In the genomic region with DNA sequence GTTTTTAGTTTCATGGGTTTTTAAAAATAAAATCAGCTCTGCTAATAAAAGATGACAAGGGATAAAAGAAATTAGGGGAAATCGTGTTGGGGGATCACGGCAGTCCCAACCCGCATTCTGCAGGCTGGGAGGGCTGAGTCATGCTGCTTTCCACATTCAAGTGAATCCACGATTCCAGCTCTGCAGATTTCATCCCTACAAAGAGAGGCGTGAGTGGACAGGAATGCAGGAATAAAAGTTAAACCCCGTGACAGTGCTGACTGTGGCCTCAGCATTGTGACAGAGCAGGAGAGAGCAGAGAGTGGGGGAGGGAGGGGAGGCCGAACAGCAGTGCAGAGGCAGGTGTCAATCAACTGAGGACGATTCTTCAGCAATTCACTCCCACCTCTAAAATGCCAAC, we compare ENCODE assay signal across 9 cellular contexts.
DNase-seq lines count a peak whose midpoint lies in the region; ATAC-seq and TF ChIP-seq lines count a peak whose summit lies in the region.
"Had no signal": no experiment of that assay in that cellular context is flagged by ENCODE, and none has a peak within 500 bp of the region (broad histone marks: within the 10 kb centered on the region; RNA-seq: fewer than 3 reads in every experiment).

No MANE protein-coding gene starts in this region.

- no peaks in the 10 kb centered on the region for H3K9me3 ChIP-seq in mucosa of descending colon

- H3K27ac Mint-ChIP-seq in stimulated activated naive CD8-positive, alpha-beta T cell treated with anti-CD3 and anti-CD28 coated beads, Interleukin-15, Interleukin-2, amounts not matched to agents 100 ng/mL and 50 ng/mL, for 24 hours: peak overlapping the region; percentile 42
- peak overlapping the region in 1 of 2 donors; percentile 49 for H3K27ac Mint-ChIP-seq in stimulated activated naive CD8-positive, alpha-beta T cell treated with anti-CD3 and anti-CD28 coated beads, Interleukin-15, amount 100 ng/mL, for 72 hours
- H3K27ac Mint-ChIP-seq in endothelial cell (ENCODE audit: unreplicated experiment): no peak overlapping the region
- peak overlapping the region in 5 of 10 donors; percentile 7 to 29 (median 19) for H3K27ac Mint-ChIP-seq in naive thymus-derived CD8-positive, alpha-beta T cell

- intact Hi-C loops in mucosa of descending colon (cut with DNase I, micrococcal nuclease): no loop called here

- H3K4me3 Mint-ChIP-seq in stimulated activated naive CD8-positive, alpha-beta T cell treated with anti-CD3 and anti-CD28 coated beads, Interleukin-15, Interleukin-2, amounts not matched to agents 100 ng/mL and 50 ng/mL, for 24 hours: no peak overlapping the region
- H3K4me3 Mint-ChIP-seq in stimulated activated naive CD8-positive, alpha-beta T cell treated with anti-CD3 and anti-CD28 coated beads, Interleukin-15, amount 100 ng/mL, for 72 hours: no peak overlapping the region
- H3K4me3 Mint-ChIP-seq in endothelial cell (ENCODE audit: unreplicated experiment): no peak overlapping the region
- peak overlapping the region in 3 of 10 donors; percentile 17 to 48 (median 37) for H3K4me3 Mint-ChIP-seq in naive thymus-derived CD8-positive, alpha-beta T cell

- POLR2A ChIA-PET in naive thymus-derived CD8-positive, alpha-beta T cell (lab: Charles Lee): no interaction called here

- H3K4me3 ChIP-seq in choroid plexus epithelial cell (ENCODE audit: low read depth, low read length): no peak overlapping the region
- H3K4me3 ChIP-seq in mucosa of descending colon: no peak overlapping the region

- H3K4me1 Mint-ChIP-seq in stimulated activated naive CD8-positive, alpha-beta T cell treated with anti-CD3 and anti-CD28 coated beads, Interleukin-15, Interleukin-2, amounts not matched to agents 100 ng/mL and 50 ng/mL, for 24 hours (ENCODE audit: low read depth): peaks cover 34% of the 10 kb centered on the region
- peaks cover 19% of the 10 kb centered on the region for H3K4me1 Mint-ChIP-seq in stimulated activated naive CD8-positive, alpha-beta T cell treated with anti-CD3 and anti-CD28 coated beads, Interleukin-15, amount 100 ng/mL, for 72 hours
- peaks cover 9% of the 10 kb centered on the region for H3K4me1 Mint-ChIP-seq in endothelial cell (ENCODE audit: unreplicated experiment)
- peaks cover 13 to 25% (median 20%) of the 10 kb centered on the region in 4 donors for H3K4me1 Mint-ChIP-seq in naive thymus-derived CD8-positive, alpha-beta T cell

- no peaks in the 10 kb centered on the region for H3K27me3 Mint-ChIP-seq in stimulated activated naive CD8-positive, alpha-beta T cell treated with anti-CD3 and anti-CD28 coated beads, Interleukin-15, Interleukin-2, amounts not matched to agents 100 ng/mL and 50 ng/mL, for 24 hours
- no peaks in the 10 kb centered on the region for H3K27me3 Mint-ChIP-seq in stimulated activated naive CD8-positive, alpha-beta T cell treated with anti-CD3 and anti-CD28 coated beads, Interleukin-15, amount 100 ng/mL, for 72 hours
- peaks cover 15% of the 10 kb centered on the region for H3K27me3 Mint-ChIP-seq in endothelial cell (ENCODE audit: unreplicated experiment)
- H3K27me3 Mint-ChIP-seq in naive thymus-derived CD8-positive, alpha-beta T cell: no peaks in the 10 kb centered on the region

- no peak for DNase-seq in stimulated activated naive CD8-positive, alpha-beta T cell treated with anti-CD3 and anti-CD28 coated beads, Interleukin-15, amount 100 ng/mL, for 72 hours
- peak; percentile 73 for DNase-seq in choroid plexus epithelial cell (ENCODE audit: low read depth)
- no peak for DNase-seq in mucosa of descending colon
- no peak for DNase-seq in endothelial cell (ENCODE audit: low spot score)
- no peak for DNase-seq in NCI-H146 treated with DMSO at 0.1 percent for 48 hours (lab: John Stamatoyannopoulos, UW; ENCODE audit: unreplicated experiment)
- DNase-seq in naive thymus-derived CD8-positive, alpha-beta T cell: no peak
- DNase-seq: glutamatergic neuron had no signal

- H3K9me3 Mint-ChIP-seq in stimulated activated naive CD8-positive, alpha-beta T cell treated with anti-CD3 and anti-CD28 coated beads, Interleukin-15, Interleukin-2, amounts not matched to agents 100 ng/mL and 50 ng/mL, for 24 hours: no peaks in the 10 kb centered on the region
- no peaks in the 10 kb centered on the region for H3K9me3 Mint-ChIP-seq in stimulated activated naive CD8-positive, alpha-beta T cell treated with anti-CD3 and anti-CD28 coated beads, Interleukin-15, amount 100 ng/mL, for 72 hours
- no peaks in the 10 kb centered on the region for H3K9me3 Mint-ChIP-seq in endothelial cell (ENCODE audit: unreplicated experiment)
- no peaks in the 10 kb centered on the region for H3K9me3 Mint-ChIP-seq in naive thymus-derived CD8-positive, alpha-beta T cell

- no peaks in the 10 kb centered on the region for H3K4me1 ChIP-seq in mucosa of descending colon (ENCODE audit: low read depth)

- no peaks in the 10 kb centered on the region for H3K36me3 ChIP-seq in mucosa of descending colon (ENCODE audit: low read depth)

- peaks cover 36% of the 10 kb centered on the region for H3K36me3 Mint-ChIP-seq in stimulated activated naive CD8-positive, alpha-beta T cell treated with anti-CD3 and anti-CD28 coated beads, Interleukin-15, Interleukin-2, amounts not matched to agents 100 ng/mL and 50 ng/mL, for 24 hours (ENCODE audit: low read depth)
- peaks cover 51% of the 10 kb centered on the region for H3K36me3 Mint-ChIP-seq in endothelial cell (ENCODE audit: low read depth, unreplicated experiment)
- peaks cover 10 to 70% (median 31%) of the 10 kb centered on the region in 3 donors for H3K36me3 Mint-ChIP-seq in naive thymus-derived CD8-positive, alpha-beta T cell

- ATAC-seq in stimulated activated naive CD8-positive, alpha-beta T cell treated with anti-CD3 and anti-CD28 coated beads, Interleukin-15, amount 100 ng/mL, for 72 hours: no peak
- ATAC-seq in mucosa of descending colon (peak; percentile 42), HG02884 (IDR thresholded peaks at IDR 0.05; ENCODE audit: unreplicated experiment) (no peak)
- ATAC-seq in naive thymus-derived CD8-positive, alpha-beta T cell: no peak

- TF ChIP-seq CTCF in choroid plexus epithelial cell (conservative IDR thresholded peaks at IDR 0.05; ENCODE audit: low read depth, low read length): no peak
- TF ChIP-seq CTCF in mucosa of descending colon (IDR thresholded peaks at IDR 0.05): no peak
- no peak for TF ChIP-seq CTCF in endothelial cell (IDR thresholded peaks at IDR 0.05; ENCODE audit: unreplicated experiment)
